In the genomic region with DNA sequence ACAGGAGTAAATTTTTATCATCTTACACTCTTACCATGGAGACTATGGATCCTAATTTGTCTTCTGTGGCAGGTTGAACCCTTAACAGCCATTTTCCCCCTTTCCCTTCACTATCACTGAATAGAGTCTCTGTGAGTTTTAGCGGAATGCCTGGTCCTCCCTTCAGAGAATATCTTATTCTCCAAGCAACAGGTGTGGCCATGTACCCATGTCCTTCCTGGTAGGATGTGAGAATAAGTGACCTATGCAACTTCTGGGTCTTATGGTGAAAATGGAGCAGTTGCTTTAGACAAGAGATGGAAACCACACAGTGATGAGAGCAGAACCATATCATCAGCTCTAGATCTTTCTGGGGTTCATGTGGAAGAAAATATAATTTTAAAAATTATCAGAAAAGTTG, we compare ENCODE assay signal across 26 cellular contexts.
"Had no signal": no experiment of that assay in that cellular context is flagged by ENCODE, and none has a peak within 500 bp of the region (broad histone marks: within the 10 kb centered on the region; RNA-seq: fewer than 3 reads in every experiment).

No MANE protein-coding gene starts in this region.

- H3K27ac ChIP-seq: stomach, suprapubic skin, testis, thoracic aorta, thyroid gland, tibial artery, tibial nerve, transverse colon, upper lobe of left lung, upper lobe of right lung, uterus, vagina had no signal

- H3K9me3 ChIP-seq: suprapubic skin, testis, thyroid gland, uterus, vagina had no signal

- H3K36me3 ChIP-seq: stomach, suprapubic skin, thoracic aorta, thyroid gland, tibial artery, transverse colon, upper lobe of left lung, upper lobe of right lung, uterus, vagina had no signal

- ATAC-seq: stimulated activated effector memory CD8-positive, alpha-beta T cell treated with anti-CD3 and anti-CD28 coated beads, Interleukin-12 subunit alpha, Interleukin-12 subunit beta, amount 100 ng/mL, for 72 hours; stimulated activated memory B cell treated with anti-CD40 and anti-IgM and Interleukin-4, amounts not matched to agents 10 μg/mL and 1 μg/mL and 100 μg/mL, for 72 hours; stimulated activated naive B cell treated with anti-CD40 and anti-IgM and Interleukin-4, amounts not matched to agents 10 μg/mL and 1 μg/mL and 100 μg/mL, for 72 hours; stimulated activated naive CD8-positive, alpha-beta T cell treated with anti-CD3 and anti-CD28 coated beads, Interleukin-15, amount 100 ng/mL, for 72 hours; stimulated activated naive CD8-positive, alpha-beta T cell treated with anti-CD3 and anti-CD28 coated beads, Interleukin-15, Interleukin-2, amounts not matched to agents 100 U/mL and 50 U/mL, for 24 hours; upper lobe of right lung had no signal

- H3K4me1 ChIP-seq: suprapubic skin, testis, thyroid gland, tibial artery, tibial nerve, transverse colon, upper lobe of right lung, uterus, vagina had no signal

- DNase-seq: stimulated activated CD4-positive, alpha-beta T cell treated with anti-CD3 and anti-CD28 coated beads, Interleukin-2, amount 100 ng/mL, for 48 hours; stimulated activated CD4-positive, alpha-beta T cell treated with anti-CD3 and anti-CD28 coated beads, Interleukin-4, amount 100 ng/mL, for 1 hour; stimulated activated CD4-positive, alpha-beta T cell treated with anti-CD3 and anti-CD28 coated beads, Interleukin-4, amount 100 ng/mL, for 24 hours; stimulated activated CD4-positive, alpha-beta T cell treated with anti-CD3 and anti-CD28 coated beads, Interleukin-4, amount 100 ng/mL, for 4 hours; stimulated activated CD8-positive, alpha-beta memory T cell treated with anti-CD3 and anti-CD28 coated beads, Interleukin-4, amount 100 ng/mL, for 48 hours; stimulated activated naive B cell treated with anti-CD40 and anti-IgM and Interleukin-4, amounts not matched to agents 10 μg/mL and 1 μg/mL and 100 μg/mL, for 72 hours; stimulated activated naive CD4-positive, alpha-beta T cell; stimulated activated naive CD4-positive, alpha-beta T cell treated with Interleukin-2 at 50 U/mL for 16 hours; stimulated activated naive CD8-positive, alpha-beta T cell treated with anti-CD3 and anti-CD28 coated beads, Interleukin-15, amount 100 ng/mL, for 72 hours; stimulated activated naive CD8-positive, alpha-beta T cell treated with anti-CD3 and anti-CD28 coated beads, Interleukin-15, Interleukin-2, amounts not matched to agents 100 U/mL and 50 U/mL, for 24 hours; stomach; substantia nigra; testis; thyroid gland; tibial artery; transverse colon; trophoblast cell; upper lobe of left lung; upper lobe of right lung; uterus had no signal

- H3K27me3 ChIP-seq: stomach, suprapubic skin, testis, thyroid gland, tibial artery, tibial nerve, transverse colon, upper lobe of left lung, upper lobe of right lung, uterus, vagina had no signal

- H3K4me3 ChIP-seq: stomach, suprapubic skin, testis, thoracic aorta, thyroid gland, tibial artery, tibial nerve, transverse colon, upper lobe of left lung, upper lobe of right lung, uterus, vagina had no signal
